ENCODE assay signal across 23 cellular contexts in the genomic region with DNA sequence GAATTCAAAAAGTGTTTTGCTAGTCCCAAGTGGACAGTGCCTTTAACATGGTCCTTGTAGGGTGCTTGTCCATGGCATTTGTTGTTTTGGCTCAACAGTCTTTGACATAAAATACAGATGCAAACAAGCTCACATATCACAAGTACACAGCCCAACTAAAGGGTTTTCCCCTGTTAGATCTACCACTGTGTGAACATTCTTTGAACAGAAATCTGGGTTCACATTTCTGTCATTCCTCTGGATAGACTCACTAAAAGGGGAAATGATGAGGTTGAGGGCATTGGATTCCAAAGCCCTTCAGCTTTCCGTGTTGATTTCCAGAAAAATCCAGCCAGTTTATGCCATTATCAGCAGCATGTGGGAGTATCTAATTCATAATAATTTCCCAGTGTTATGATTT. TPM values are rescaled to one million over a fixed set of nuclear protein-coding genes. Genes with fewer than 3 reads are reported as not detected.
DNase-seq lines count a peak whose midpoint lies in the region; ATAC-seq, FAIRE-seq and TF ChIP-seq lines count a peak whose summit lies in the region.
"Had no signal": no experiment of that assay in that cellular context is flagged by ENCODE, and none has a peak within 500 bp of the region (broad histone marks: within the 10 kb centered on the region; RNA-seq: fewer than 3 reads in every experiment).

No MANE protein-coding gene starts in this region.

- no peak overlapping the region for H3K4me3 ChIP-seq in AG10803 (ENCODE audit: low read length)
- H3K4me3 ChIP-seq in OCI-LY7 (ENCODE audit: low read depth, low read length, poor library complexity, severe bottlenecking): no peak overlapping the region
- H3K4me3 ChIP-seq in endothelial cell of umbilical vein (replicated peaks in 1 of 3; ENCODE audit: insufficient read depth in 1 of 3, low read depth in 1 of 3, low read length in 3 of 3): no peak overlapping the region
- H3K4me3 ChIP-seq: BLaER1 treated with 17β-estradiol and CSF1 and Interleukin-3, amounts not matched to agents 10 nM and 100 nM; colonic mucosa; esophagus squamous epithelium; neural progenitor cell; SJCRH30; transverse colon had no signal

- H3K9me3 ChIP-seq in OCI-LY7 (ENCODE audit: low read length) (no peaks in the 10 kb centered on the region), endothelial cell of umbilical vein (replicated peaks; ENCODE audit: control insufficient read depth, insufficient read depth, low read length) (no peaks in the 10 kb centered on the region)
- H3K9me3 ChIP-seq: BLaER1 treated with 17β-estradiol and CSF1 and Interleukin-3, amounts not matched to agents 10 nM and 100 nM; colonic mucosa; esophagus squamous epithelium; SJCRH30; transverse colon had no signal

- BruUV-seq in OCI-LY7 (replicated peaks; lab: Mats Ljungman, UMichigan): TSS peak; percentile 31
- BruUV-seq in endothelial cell of umbilical vein (replicated peaks; lab: Mats Ljungman, UMichigan): no TSS peak

- H3K27me3 ChIP-seq in endothelial cell of umbilical vein (ENCODE audit: control insufficient read depth in 2 of 2, insufficient read depth in 2 of 2, low read length in 2 of 2): no peaks in the 10 kb centered on the region
- H3K27me3 ChIP-seq: BLaER1 treated with 17β-estradiol and CSF1 and Interleukin-3, amounts not matched to agents 10 nM and 100 nM; colonic mucosa; esophagus squamous epithelium; neural progenitor cell; SJCRH30; transverse colon had no signal

- peak; percentile 83 for DNase-seq in AG10803 (ENCODE audit: low read depth)
- no peak for DNase-seq in OCI-LY7 (ENCODE audit: low spot score)
- DNase-seq in endothelial cell of umbilical vein (ENCODE audit: low read depth, low spot score): peak; percentile 62
- DNase-seq in non-pigmented ciliary epithelial cell (ENCODE audit: low read depth): peak; percentile 68
- no peak for DNase-seq in left colon
- no peak for DNase-seq in DMS153 (lab: John Stamatoyannopoulos, UW)
- no peak for DNase-seq in left lobe of liver (ENCODE audit: low spot score)
- DNase-seq: activated CD4-positive, alpha-beta T cell treated with anti-CD3 and anti-CD28 coated beads, Interleukin-2, amount 50 U/mL, for 1 hour; activated T-cell treated with anti-CD3 and anti-CD28 coated beads, Interleukin-2, amount 50 U/mL, for 24 hours; colonic mucosa; DMS79; esophagus squamous epithelium; Karpas-422; NCI-H1417 treated with DMSO at 0.1 percent for 48 hours; NCI-H345; SJCRH30; stimulated activated CD4-positive, alpha-beta T cell treated with anti-CD3 and anti-CD28 coated beads, Interleukin-4, amount 100 ng/mL, for 4 hours; transverse colon had no signal

- ATAC-seq in GM21717 (IDR thresholded peaks at IDR 0.05; ENCODE audit: unreplicated experiment): no peak
- ATAC-seq in left colon: no peak
- ATAC-seq in left lobe of liver: no peak
- ATAC-seq: sciatic nerve had no signal

- no peak for TF ChIP-seq POLR2A in endothelial cell of umbilical vein (IDR thresholded peaks at IDR 0.05; ENCODE audit: low read depth, low read length)

- H3K9me1 ChIP-seq in endothelial cell of umbilical vein (replicated peaks; ENCODE audit: control insufficient read depth, extremely low read depth, insufficient read depth, low read length): no peaks in the 10 kb centered on the region

- peak; percentile 8 for FAIRE-seq in endothelial cell of umbilical vein (lab: Jason Lieb, UNC)

- CTCF ChIA-PET in OCI-LY7 (lab: Charles Lee; ENCODE audit: unreplicated experiment) (no interaction called here), endothelial cell of umbilical vein (lab: Charles Lee) (interaction anchor here (0.9 to 1.0 kb wide), 2 partner anchors 13 to 153 kb away, joined by 3 to 4 read pairs; no protein-coding TSS in a partner anchor)

- no peak overlapping the region for H3K9ac ChIP-seq in endothelial cell of umbilical vein (replicated peaks; ENCODE audit: extremely low read depth, insufficient read depth, low read length)
- H3K9ac ChIP-seq: BLaER1 treated with 17β-estradiol and CSF1 and Interleukin-3, amounts not matched to agents 10 nM and 100 nM; neural progenitor cell had no signal

- H3K27ac ChIP-seq in OCI-LY7 (ENCODE audit: low read depth, low read length, poor library complexity, severe bottlenecking): no peak overlapping the region
- peak overlapping the region; percentile 76 for H3K27ac ChIP-seq in endothelial cell of umbilical vein (ENCODE audit: insufficient read depth, low read depth, low read length)
- H3K27ac ChIP-seq: BLaER1 treated with 17β-estradiol and CSF1 and Interleukin-3, amounts not matched to agents 10 nM and 100 nM; colonic mucosa; esophagus squamous epithelium; HL-60; neural progenitor cell; SJCRH30; transverse colon had no signal

- H3K4me1 ChIP-seq in OCI-LY7 (ENCODE audit: insufficient read depth, low read length, poor library complexity, severe bottlenecking) (no peaks in the 10 kb centered on the region), endothelial cell of umbilical vein (ENCODE audit: control insufficient read depth, extremely low read depth, insufficient read depth, low read length) (peaks cover 8% of the 10 kb centered on the region)
- H3K4me1 ChIP-seq: colonic mucosa, esophagus squamous epithelium, neural progenitor cell, SJCRH30, transverse colon had no signal

- H3K9me2 ChIP-seq in OCI-LY7 (ENCODE audit: insufficient read depth, low read length): no peaks in the 10 kb centered on the region

- TF ChIP-seq CTCF in AG10803 (conservative IDR thresholded peaks at IDR 0.05; ENCODE audit: low read length): no peak
- no peak for TF ChIP-seq CTCF in OCI-LY7 (conservative IDR thresholded peaks at IDR 0.05; ENCODE audit: low read length)
- TF ChIP-seq CTCF in endothelial cell of umbilical vein (IDR thresholded peaks at IDR 0.05; ENCODE audit: extremely low read depth in 1 of 2, insufficient read depth in 1 of 2, low read depth in 1 of 2, low read length in 2 of 2): no peak

- H4K20me1 ChIP-seq in OCI-LY7 (ENCODE audit: insufficient read depth, low read length): no peaks in the 10 kb centered on the region
- H4K20me1 ChIP-seq in endothelial cell of umbilical vein (replicated peaks; ENCODE audit: control insufficient read depth, extremely low read depth, insufficient read depth, low read length): no peaks in the 10 kb centered on the region

- dilution Hi-C loops in endothelial cell of umbilical vein (cut with MboI; ENCODE audit: extremely low pct_ligation_motif_present, low sequenced_read_pairs): no loop called here

- intact Hi-C loops in OCI-LY7 (cut with micrococcal nuclease; ENCODE audit: unreplicated experiment): loop anchor here (5.0 kb wide), 1 partner anchor 152 kb away; no protein-coding TSS in a partner anchor
- intact Hi-C loops in endothelial cell of umbilical vein (cut with micrococcal nuclease): no loop called here
- intact Hi-C loops in left colon (cut with DNase I, micrococcal nuclease): no loop called here

- H3K4me2 ChIP-seq in OCI-LY7 (ENCODE audit: low read length): no peak overlapping the region
- no peak overlapping the region for H3K4me2 ChIP-seq in endothelial cell of umbilical vein (ENCODE audit: insufficient read depth, low read length)
- H3K4me2 ChIP-seq: BLaER1 treated with 17β-estradiol and CSF1 and Interleukin-3, amounts not matched to agents 10 nM and 100 nM; neural progenitor cell had no signal

- H3K79me2 ChIP-seq in OCI-LY7 (ENCODE audit: insufficient read depth, low read depth, low read length) (no peaks in the 10 kb centered on the region), endothelial cell of umbilical vein (ENCODE audit: control insufficient read depth, insufficient read depth, low read length) (no peaks in the 10 kb centered on the region)

- H2AFZ ChIP-seq in OCI-LY7 (ENCODE audit: low read length) (no peak overlapping the region), endothelial cell of umbilical vein (ENCODE audit: low read depth, low read length) (no peak overlapping the region)
- H2AFZ ChIP-seq: neural progenitor cell had no signal

- POLR2A ChIA-PET in OCI-LY7 (lab: Charles Lee) (no interaction called here), endothelial cell of umbilical vein (lab: Charles Lee) (interaction anchor here (0.6 kb wide), 1 partner anchor 75 kb away, joined by 3 read pairs; a partner anchor contains a TSS)

- H3K36me3 ChIP-seq in OCI-LY7 (ENCODE audit: insufficient read depth, low read length) (peaks cover 40% of the 10 kb centered on the region), endothelial cell of umbilical vein (ENCODE audit: control insufficient read depth in 2 of 2, extremely low read depth in 1 of 2, insufficient read depth in 2 of 2, low read length in 2 of 2) (peaks cover 10 to 14% of the 10 kb centered on the region in 2 experiments)
- H3K36me3 ChIP-seq: colonic mucosa, neural progenitor cell had no signal

TF ChIP-seq in endothelial cell of umbilical vein, 7 proteins besides CTCF, POLR2A, EP300 and RAD21:
- TF ChIP-seq GATA2 (IDR thresholded peaks at IDR 0.05; ENCODE audit: insufficient read depth, insufficient read length, low read depth, low read length) (no peak), EZH2 (IDR thresholded peaks at IDR 0.05; ENCODE audit: borderline replicate concordance, low read depth, low read length, severe bottlenecking) (no peak)

RNA-seq across cellular contexts. Expression of a gene that starts 54.1 kb away (rescaled TPM):
- total RNA-seq in OCI-LY7 (2014; rRNA removed; shearing (Covaris generic)): 13.5 and 20.7 TPM in 2 replicates
- 56.2 and 59.7 TPM in 2 replicates for total RNA-seq in OCI-LY7 (2022)
- total RNA-seq in endothelial cell of umbilical vein: 57.3 and 57.7 TPM in 2 replicates
- 7.5 and 9.0 TPM in 2 replicates for polyA plus RNA-seq in endothelial cell of umbilical vein
- polyA plus RNA-seq in endothelial cell of umbilical vein (2011; cell fraction: cytosol; rRNA removed): 11.3 and 12.5 TPM in 2 replicates
- 40.5 and 41.9 TPM in 2 replicates for polyA plus RNA-seq in endothelial cell of umbilical vein (2011; cell fraction: nucleus; rRNA removed)
- polyA plus RNA-seq in endothelial cell of umbilical vein (2012): 29.5 and 31.8 TPM in 2 replicates
- polyA minus RNA-seq in endothelial cell of umbilical vein: 27.4 and 28.0 TPM in 2 replicates
- polyA minus RNA-seq in endothelial cell of umbilical vein (2011; cell fraction: cytosol; rRNA and poly(A)+ RNA removed): 8.7 TPM
- 33.7 and 36.9 TPM in 2 replicates for polyA minus RNA-seq in endothelial cell of umbilical vein (2011; cell fraction: nucleus; rRNA and poly(A)+ RNA removed)
- total RNA-seq in left colon: 10 to 100 TPM; 28.2 to 38.2 TPM
- 14.3 TPM for total RNA-seq in left lobe of liver

Comparison
In these comparisons a context has a peak if more than half of its experiments do, and no peak if none do; other contexts are left out.
1. DNase-seq: peak in AG10803 (single experiment), endothelial cell of umbilical vein (single experiment) and non-pigmented ciliary epithelial cell (single experiment); none in OCI-LY7 (single experiment), left colon (0 of 2), DMS153 (single experiment) and left lobe of liver (single experiment).